Comparison of ENCODE assay signal across 8 cellular contexts in genomic region chr19:47742636-47743035, GRCh38. TPM values are rescaled to one million over a fixed set of nuclear protein-coding genes. Genes with fewer than 3 reads are reported as not detected.
A peak's percentile ranks its signal among the peaks of the same experiment; 100 is the strongest.
DNase-seq lines count a peak whose midpoint lies in the region.

No MANE protein-coding gene starts in this region.

- DNase-seq in EH (ENCODE audit: low read depth): peak; percentile 50
- DNase-seq in activated T-helper 2 cell treated with anti-CD3 and anti-CD28 coated beads, Interferon-gamma antibody, Interleukin-2, Interleukin-4, amounts not matched to agents 10 μg/mL and 5 μg/mL and 100 μg/mL, durations not matched to agents 14 hours and 24 hours and 36 hours (ENCODE audit: low spot score): no peak
- DNase-seq in hepatic stellate cell (ENCODE audit: low spot score): peak; percentile 52
- DNase-seq in NCI-H146 treated with DMSO at 0.1 percent for 48 hours (lab: John Stamatoyannopoulos, UW; ENCODE audit: unreplicated experiment): no peak
- DNase-seq in NCI-H524 (lab: John Stamatoyannopoulos, UW): no peak
- DNase-seq in hypothalamus (lab: John Stamatoyannopoulos, UW): no peak
- no peak for DNase-seq in Ammon's horn (ENCODE audit: low spot score)

- H3K4me1 ChIP-seq in skeletal muscle satellite cell (ENCODE audit: control insufficient read depth, insufficient read depth, low read length): peaks cover 27% of the 10 kb centered on the region

- H3K4me3 ChIP-seq in skeletal muscle satellite cell (ENCODE audit: low read length): peak overlapping the region; percentile 53

- H3K27me3 Mint-ChIP-seq in activated T-helper 2 cell treated with anti-CD3 and anti-CD28 coated beads, Interferon-gamma antibody, Interleukin-2, Interleukin-4, amounts not matched to agents 10 μg/mL and 5 μg/mL and 100 μg/mL, durations not matched to agents 14 hours and 24 hours and 36 hours (ENCODE audit: low read depth): no peaks in the 10 kb centered on the region

- peak overlapping the region; percentile 85 for H3K9ac ChIP-seq in skeletal muscle satellite cell (ENCODE audit: low read depth, low read length)

- no peaks in the 10 kb centered on the region for H3K9me3 ChIP-seq in skeletal muscle satellite cell (replicated peaks; ENCODE audit: low read length)

- peaks cover 13% of the 10 kb centered on the region for H3K36me3 Mint-ChIP-seq in activated T-helper 2 cell treated with anti-CD3 and anti-CD28 coated beads, Interferon-gamma antibody, Interleukin-2, Interleukin-4, amounts not matched to agents 10 μg/mL and 5 μg/mL and 100 μg/mL, durations not matched to agents 14 hours and 24 hours and 36 hours (ENCODE audit: low read depth)

- peaks cover 36% of the 10 kb centered on the region for H3K36me3 ChIP-seq in skeletal muscle satellite cell (ENCODE audit: insufficient read depth, low read length)

- H3K27me3 ChIP-seq in skeletal muscle satellite cell (ENCODE audit: control insufficient read depth, insufficient read depth, low read length): no peaks in the 10 kb centered on the region

- no peak overlapping the region for H3K27ac Mint-ChIP-seq in activated T-helper 2 cell treated with anti-CD3 and anti-CD28 coated beads, Interferon-gamma antibody, Interleukin-2, Interleukin-4, amounts not matched to agents 10 μg/mL and 5 μg/mL and 100 μg/mL, durations not matched to agents 14 hours and 24 hours and 36 hours

- no peaks in the 10 kb centered on the region for H3K9me3 Mint-ChIP-seq in activated T-helper 2 cell treated with anti-CD3 and anti-CD28 coated beads, Interferon-gamma antibody, Interleukin-2, Interleukin-4, amounts not matched to agents 10 μg/mL and 5 μg/mL and 100 μg/mL, durations not matched to agents 14 hours and 24 hours and 36 hours

- H3K4me2 ChIP-seq in skeletal muscle satellite cell (ENCODE audit: low read length): peak overlapping the region; percentile 84

- peaks cover 13% of the 10 kb centered on the region for H3K4me1 Mint-ChIP-seq in activated T-helper 2 cell treated with anti-CD3 and anti-CD28 coated beads, Interferon-gamma antibody, Interleukin-2, Interleukin-4, amounts not matched to agents 10 μg/mL and 5 μg/mL and 100 μg/mL, durations not matched to agents 14 hours and 24 hours and 36 hours (ENCODE audit: low read depth)

- H3K4me3 Mint-ChIP-seq in activated T-helper 2 cell treated with anti-CD3 and anti-CD28 coated beads, Interferon-gamma antibody, Interleukin-2, Interleukin-4, amounts not matched to agents 10 μg/mL and 5 μg/mL and 100 μg/mL, durations not matched to agents 14 hours and 24 hours and 36 hours (ENCODE audit: low read depth): peak overlapping the region; percentile 86

- intact Hi-C loops in activated T-helper 2 cell treated with anti-CD3 and anti-CD28 coated beads, Interferon-gamma antibody, Interleukin-2, Interleukin-4, amounts not matched to agents 10 μg/mL and 5 μg/mL and 100 μg/mL, durations not matched to agents 14 hours and 24 hours and 36 hours (cut with micrococcal nuclease): loop anchor here (1.0 to 10.0 kb wide), 3 partner anchors 29 to 225 kb away; partner anchors contain the start of genes BICRA, EHD2 and NAPA

RNA-seq across cellular contexts. Expression of gene NOP53, which starts 2.7 kb away (rescaled TPM):
- 266 and 269 TPM in 2 replicates for total RNA-seq in activated T-helper 2 cell treated with anti-CD3 and anti-CD28 coated beads, Interferon-gamma antibody, Interleukin-2, Interleukin-4, amounts not matched to agents 10 μg/mL and 5 μg/mL and 100 μg/mL, durations not matched to agents 14 hours and 24 hours and 36 hours
- total RNA-seq in skeletal muscle satellite cell (2012; rRNA removed): 47.9 and 53.1 TPM in 2 replicates

RNA-seq across cellular contexts. Expression of gene EHD2, which starts 29.4 kb away (rescaled TPM):
- total RNA-seq in activated T-helper 2 cell treated with anti-CD3 and anti-CD28 coated beads, Interferon-gamma antibody, Interleukin-2, Interleukin-4, amounts not matched to agents 10 μg/mL and 5 μg/mL and 100 μg/mL, durations not matched to agents 14 hours and 24 hours and 36 hours: 1.4 TPM in 2 replicates
- 134 and 173 TPM in 2 replicates for total RNA-seq in skeletal muscle satellite cell (2012; rRNA removed)

RNA-seq across cellular contexts. Expression of gene SELENOW, which starts 35.9 kb away (rescaled TPM):
- 89.0 and 98.3 TPM in 2 replicates for total RNA-seq in activated T-helper 2 cell treated with anti-CD3 and anti-CD28 coated beads, Interferon-gamma antibody, Interleukin-2, Interleukin-4, amounts not matched to agents 10 μg/mL and 5 μg/mL and 100 μg/mL, durations not matched to agents 14 hours and 24 hours and 36 hours
- 219 and 221 TPM in 2 replicates for total RNA-seq in skeletal muscle satellite cell (2012; rRNA removed)

Comparison
In these comparisons a context has a peak if more than half of its experiments do, and no peak if none do; other contexts are left out.
1. DNase-seq: peak in EH (single experiment) and hepatic stellate cell (single experiment); none in activated T-helper 2 cell treated with anti-CD3 and anti-CD28 coated beads, Interferon-gamma antibody, Interleukin-2, Interleukin-4, amounts not matched to agents 10 μg/mL and 5 μg/mL and 100 μg/mL, durations not matched to agents 14 hours and 24 hours and 36 hours (single experiment), NCI-H146 treated with DMSO at 0.1 percent for 48 hours (single experiment), NCI-H524 (0 of 2), hypothalamus (0 of 51) and Ammon's horn (single experiment).